In the genomic region with DNA sequence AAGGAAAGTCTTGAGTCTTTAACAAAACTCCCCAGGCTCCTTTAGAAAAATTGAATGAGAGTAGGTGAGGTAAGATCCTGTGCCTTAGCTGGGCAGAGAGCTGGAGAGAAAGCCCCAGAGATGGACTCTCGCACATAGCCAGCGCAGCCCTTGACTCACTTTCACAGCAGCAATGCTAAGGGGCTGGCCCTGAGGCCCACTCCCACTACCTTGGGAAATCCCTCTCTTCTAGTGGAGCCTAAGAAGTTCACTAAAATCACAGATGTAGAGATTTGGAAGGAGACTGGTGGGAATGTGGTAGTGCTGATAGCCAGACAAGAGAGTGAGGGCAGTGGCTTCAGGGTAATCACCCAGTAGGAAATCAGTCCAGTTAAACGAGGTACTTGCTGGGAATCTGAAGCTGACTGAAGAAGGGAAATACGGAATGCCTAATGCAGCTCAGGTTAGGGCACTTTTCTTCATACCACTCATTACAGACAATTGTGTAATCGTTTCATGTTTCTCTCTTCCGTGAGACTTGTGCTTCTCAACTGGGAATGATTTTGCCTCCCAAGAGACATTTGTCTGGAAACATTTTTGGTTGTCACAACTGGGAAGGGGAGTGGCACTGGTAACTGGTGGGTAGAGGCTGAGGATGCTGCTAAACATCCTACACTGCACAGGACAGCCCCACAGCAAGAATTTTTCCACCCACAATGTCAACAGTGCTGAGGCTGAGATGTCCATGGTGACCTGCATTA, we compare ENCODE assay signal across 20 cellular contexts. TPM values are rescaled to one million over a fixed set of nuclear protein-coding genes. Genes with fewer than 3 reads are reported as not detected.
DNase-seq lines count a peak whose midpoint lies in the region; ATAC-seq, FAIRE-seq and TF ChIP-seq lines count a peak whose summit lies in the region.
"Had no signal": no experiment of that assay in that cellular context is flagged by ENCODE, and none has a peak within 500 bp of the region (broad histone marks: within the 10 kb centered on the region; RNA-seq: fewer than 3 reads in every experiment).

No MANE protein-coding gene starts in this region.

- H3K27ac ChIP-seq in CD4-positive, alpha-beta T cell (ENCODE audit: low read depth, low read length) = no peak overlapping the region
- H3K27ac ChIP-seq in angular gyrus (ENCODE audit: low read depth, low read length) = peak overlapping the region; percentile 13
- H3K27ac ChIP-seq: BLaER1, HL-60, right atrium auricular region had no signal

- H3K27me3 ChIP-seq in CD4-positive, alpha-beta T cell (ENCODE audit: control insufficient read depth, insufficient read depth, low read length) = no peaks in the 10 kb centered on the region
- H3K27me3 ChIP-seq: BLaER1, right atrium auricular region had no signal

- H3K27me3 Mint-ChIP-seq in CD4-positive, alpha-beta T cell = no peaks in the 10 kb centered on the region
- no peaks in the 10 kb centered on the region for H3K27me3 Mint-ChIP-seq in nephron progenitor cell (ENCODE audit: low read depth, poor library complexity)

- peaks cover 33% of the 10 kb centered on the region for H3K36me3 Mint-ChIP-seq in CD4-positive, alpha-beta T cell (ENCODE audit: low read depth)
- peaks cover 5% of the 10 kb centered on the region for H3K36me3 Mint-ChIP-seq in nephron progenitor cell (ENCODE audit: low read depth)

- no peak for DNase-seq in CD4-positive, alpha-beta T cell
- DNase-seq in GM12892 (ENCODE audit: insufficient read length) (no peak), nephron progenitor cell (no peak), NOMO-1 treated with dmso at 0.1 percent for 144 hours (lab: John Stamatoyannopoulos, UW; ENCODE audit: unreplicated experiment) (no peak), GF-D8 (lab: John Stamatoyannopoulos, UW) (no peak)
- DNase-seq: activated CD4-positive, alpha-beta T cell treated with anti-CD3 and anti-CD28 coated beads, Interleukin-2, amount 50 U/mL, for 4 hours; activated naive CD4-positive, alpha-beta T cell treated with anti-CD3 and anti-CD28 coated beads, Interleukin-2, amount 50 U/mL, for 16 hours; DMS 273 treated with DMSO at 0.1 percent for 48 hours; foreskin fibroblast; left ventricle myocardium superior; NCI-H1436; NCI-H345; NK-92 treated with Interleukin-12 subunit alpha and Interleukin-12 subunit beta, amount 100 ng/mL, for 24 hours; stimulated activated CD4-positive, alpha-beta T cell treated with anti-CD3 and anti-CD28 coated beads, Interleukin-1b, Interleukin-23, amount 100 ng/mL, for 48 hours had no signal

- H3K4me1 Mint-ChIP-seq in CD4-positive, alpha-beta T cell (ENCODE audit: low read depth) = peaks cover 81% of the 10 kb centered on the region
- H3K4me1 Mint-ChIP-seq in nephron progenitor cell = no peaks in the 10 kb centered on the region

- intact Hi-C loops in CD4-positive, alpha-beta T cell (cut with DNase I, micrococcal nuclease) = loop anchor here in 1 of 2 experiments (5.0 kb wide), 1 partner anchor 63 kb away; no protein-coding TSS in a partner anchor

- peak overlapping the region; percentile 50 for H3K27ac Mint-ChIP-seq in CD4-positive, alpha-beta T cell
- H3K27ac Mint-ChIP-seq in nephron progenitor cell = peak overlapping the region; percentile 21

- no peak for TF ChIP-seq CTCF in CD4-positive, alpha-beta T cell (IDR thresholded peaks at IDR 0.05)
- TF ChIP-seq CTCF in nephron progenitor cell (IDR thresholded peaks at IDR 0.05) = no peak

- ATAC-seq in CD4-positive, alpha-beta T cell (ENCODE audit: poor library complexity) = no peak
- no peak for ATAC-seq in HG02970 (IDR thresholded peaks at IDR 0.05; ENCODE audit: low FRiP score, unreplicated experiment)
- ATAC-seq: K562, left ventricle myocardium superior had no signal

- H3K9me3 Mint-ChIP-seq in CD4-positive, alpha-beta T cell = no peaks in the 10 kb centered on the region
- H3K9me3 Mint-ChIP-seq in nephron progenitor cell = no peaks in the 10 kb centered on the region

- no peaks in the 10 kb centered on the region for H3K9me3 ChIP-seq in CD4-positive, alpha-beta T cell (ENCODE audit: control insufficient read depth, low read length)
- H3K9me3 ChIP-seq: BLaER1, right atrium auricular region had no signal

- POLR2A ChIA-PET in CD4-positive, alpha-beta T cell (lab: Charles Lee) = interaction anchor here (1.9 to 11.8 kb wide), 2 partner anchors 17 to 41 kb away, joined by 4 to 217 read pairs; no protein-coding TSS in a partner anchor

- H3K4me3 Mint-ChIP-seq in CD4-positive, alpha-beta T cell = no peak overlapping the region
- H3K4me3 Mint-ChIP-seq in nephron progenitor cell = no peak overlapping the region

- peak; percentile 5 for FAIRE-seq in GM12892 (lab: Jason Lieb, UNC)
- FAIRE-seq: K562 had no signal

- CTCF ChIA-PET in CD4-positive, alpha-beta T cell (lab: Charles Lee) = interaction anchor here (0.7 to 1.7 kb wide), 3 partner anchors 10 to 172 kb away, joined by 3 to 6 read pairs (median 3); no protein-coding TSS in a partner anchor

- no peak for TF ChIP-seq POLR2A in GM12892 (IDR thresholded peaks at IDR 0.05; ENCODE audit: low read depth, low read length)

RNA-seq across cellular contexts. Expression of gene LRRC8C, which starts 42.4 kb away (rescaled TPM):
- 10 to 100 TPM; 28.4 to 30.2 TPM for total RNA-seq in CD4-positive, alpha-beta T cell
- polyA plus RNA-seq in GM12892 (2012; ENCODE audit: missing spikeins) = 1.3 TPM
